In genomic region chr1:54100500-54100899, GRCh38 we compare ENCODE assay signal across 11 cellular contexts. TPM values are rescaled to one million over a fixed set of nuclear protein-coding genes. Genes with fewer than 3 reads are reported as not detected.
"Had no signal": no experiment of that assay in that cellular context is flagged by ENCODE, and none has a peak within 500 bp of the region (broad histone marks: within the 10 kb centered on the region; RNA-seq: fewer than 3 reads in every experiment).

No MANE protein-coding gene starts in this region.

- H3K9me3 ChIP-seq: HAP-1 had no signal

- H3K9ac ChIP-seq: GM23248 had no signal

- H3K4me3 Mint-ChIP-seq: HFFc6 had no signal

- DNase-seq: GM23248, GOT3, H7, HFFc6, IMR-90 had no signal

- ATAC-seq: HCT116, K562 had no signal

- H3K27ac Mint-ChIP-seq: HFFc6 had no signal

- H3K4me3 ChIP-seq: GM23248, HAP-1, K562 had no signal

- H3K9me3 Mint-ChIP-seq: HFFc6 had no signal

- FAIRE-seq: K562 had no signal

- H3K27ac ChIP-seq: GM23248, HL-60 had no signal

- H2AFZ ChIP-seq: GM23248 had no signal

RNA-seq across cellular contexts. Expression of gene CDCP2, which starts 52.3 kb away (rescaled TPM):
- total RNA-seq: GM23248, H4, H7, HFFc6, HT1080, IMR-90, K562 had no signal
- polyA plus RNA-seq: GM23248, IMR-90, K562 had no signal
